ENCODE assay signal across 17 cellular contexts in genomic region chr2:171383141-171383540, GRCh38.
"Had no signal": no experiment of that assay in that cellular context is flagged by ENCODE, and none has a peak within 500 bp of the region (broad histone marks: within the 10 kb centered on the region; RNA-seq: fewer than 3 reads in every experiment).

No MANE protein-coding gene starts in this region.

- H3K27ac ChIP-seq: esophagus squamous epithelium, gastrocnemius medialis, heart right ventricle, left lung, right atrium auricular region, skin epidermis, transverse colon, vagina had no signal

- H3K4me1 ChIP-seq: gastrocnemius medialis, heart right ventricle, left lung, right atrium auricular region, vagina had no signal

- H3K27me3 ChIP-seq: esophagus squamous epithelium, gastrocnemius medialis, heart right ventricle, left lung, right atrium auricular region, transverse colon, vagina had no signal

- H3K36me3 ChIP-seq: gastrocnemius medialis, heart right ventricle, right atrium auricular region, transverse colon, vagina had no signal

- H3K9me3 ChIP-seq: vagina had no signal

- DNase-seq: activated naive CD4-positive, alpha-beta T cell treated with Interleukin-2 at 50 U/mL for 16 hours; esophagus squamous epithelium; gastrocnemius medialis; heart right ventricle; islet precursor cell; left lung; mesenchymal stem cell; posterior cingulate gyrus; stimulated activated CD4-positive, alpha-beta T cell treated with anti-CD3 and anti-CD28 coated beads, Interleukin-4, amount 100 ng/mL, for 4 hours; stimulated activated CD8-positive, alpha-beta memory T cell treated with anti-CD3 and anti-CD28 coated beads, Interleukin-4, amount 100 ng/mL, for 48 hours; stimulated activated naive CD4-positive, alpha-beta T cell treated with Interleukin-2 at 50 U/mL for 16 hours; transverse colon had no signal

- ATAC-seq: activated T-helper 17 cell treated with anti-CD3 and anti-CD28 coated beads, Interleukin-2, amount 50 U/mL, for 72 hours; gastrocnemius medialis; heart right ventricle; left lung; natural killer cell treated with Interleukin-12 subunit alpha and Interleukin-12 subunit beta and Interleukin-15 and Interleukin-18, amount 100 ng/mL, for 72 hours had no signal

- H3K4me3 ChIP-seq: esophagus squamous epithelium, gastrocnemius medialis, heart right ventricle, left lung, right atrium auricular region, skin epidermis, transverse colon, vagina had no signal
